ENCODE assay signal across 17 cellular contexts in the genomic region with DNA sequence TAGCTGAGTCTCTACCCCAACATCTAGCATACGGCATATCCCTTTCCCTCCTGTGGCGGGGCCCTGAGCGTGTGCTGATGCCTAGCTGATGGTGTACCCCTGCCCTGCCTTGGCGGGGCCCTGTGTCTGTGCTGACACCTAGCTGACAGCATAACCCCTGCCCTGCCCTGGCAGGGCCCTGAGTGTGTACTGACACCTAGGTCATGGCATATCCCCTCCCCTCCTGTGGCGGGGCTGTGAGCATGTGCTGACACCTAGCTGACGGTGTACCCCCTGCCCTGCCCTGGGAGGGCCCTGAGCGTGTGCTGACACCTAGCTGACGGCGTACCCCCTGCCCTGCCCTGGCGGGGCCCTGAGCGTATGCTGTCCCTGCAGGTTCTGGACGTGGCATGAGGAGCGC.
A peak's percentile ranks its signal among the peaks of the same experiment; 100 is the strongest.
DNase-seq lines count a peak whose midpoint lies in the region; ATAC-seq and TF ChIP-seq lines count a peak whose summit lies in the region.
"Had no signal": no experiment of that assay in that cellular context is flagged by ENCODE, and none has a peak within 500 bp of the region (broad histone marks: within the 10 kb centered on the region; RNA-seq: fewer than 3 reads in every experiment).

No MANE protein-coding gene starts in this region.

- H3K27me3 ChIP-seq in thyroid gland: no peaks in the 10 kb centered on the region

- no peaks in the 10 kb centered on the region for H3K27me3 Mint-ChIP-seq in activated CD4-positive, alpha-beta T cell treated with anti-CD3 and anti-CD28 coated beads, Interleukin-2, amount 10 ng/mL, durations not matched to agents 24 days and 14 days
- no peaks in the 10 kb centered on the region for H3K27me3 Mint-ChIP-seq in stimulated activated naive CD8-positive, alpha-beta T cell treated with anti-CD3 and anti-CD28 coated beads, Interleukin-15, Interleukin-2, amounts not matched to agents 100 ng/mL and 50 ng/mL, for 24 hours
- no peaks in the 10 kb centered on the region for H3K27me3 Mint-ChIP-seq in activated naive CD8-positive, alpha-beta T cell treated with anti-CD3 and anti-CD28 coated beads, Interleukin-2, amount 10 ng/mL, durations not matched to agents 7 days and 5 days
- H3K27me3 Mint-ChIP-seq in stimulated activated naive CD8-positive, alpha-beta T cell treated with anti-CD3 and anti-CD28 coated beads, Interleukin-15, amount 100 ng/mL, for 72 hours: no peaks in the 10 kb centered on the region

- no peaks in the 10 kb centered on the region for H3K36me3 ChIP-seq in thyroid gland

- no peaks in the 10 kb centered on the region for H3K9me3 ChIP-seq in thyroid gland

- H3K27ac Mint-ChIP-seq in activated CD4-positive, alpha-beta T cell treated with anti-CD3 and anti-CD28 coated beads, Interleukin-2, amount 10 ng/mL, durations not matched to agents 24 days and 14 days: peak overlapping the region; percentile 100
- peak overlapping the region; percentile 99 for H3K27ac Mint-ChIP-seq in stimulated activated naive CD8-positive, alpha-beta T cell treated with anti-CD3 and anti-CD28 coated beads, Interleukin-15, Interleukin-2, amounts not matched to agents 100 ng/mL and 50 ng/mL, for 24 hours
- peak overlapping the region; percentile 88 for H3K27ac Mint-ChIP-seq in activated naive CD8-positive, alpha-beta T cell treated with anti-CD3 and anti-CD28 coated beads, Interleukin-2, amount 10 ng/mL, durations not matched to agents 7 days and 5 days
- peak overlapping the region; percentile 42 to 100 for H3K27ac Mint-ChIP-seq in stimulated activated naive CD8-positive, alpha-beta T cell treated with anti-CD3 and anti-CD28 coated beads, Interleukin-15, amount 100 ng/mL, for 72 hours

- intact Hi-C loops in activated CD4-positive, alpha-beta T cell treated with anti-CD3 and anti-CD28 coated beads, Interleukin-2, amount 10 ng/mL, durations not matched to agents 24 days and 14 days (cut with micrococcal nuclease): loop anchor here (5.0 kb wide), 1 partner anchor 677 kb away; no protein-coding TSS in a partner anchor
- intact Hi-C loops in thyroid gland (cut with DNase I): no loop called here

- peaks cover 44% of the 10 kb centered on the region for H3K36me3 Mint-ChIP-seq in activated CD4-positive, alpha-beta T cell treated with anti-CD3 and anti-CD28 coated beads, Interleukin-2, amount 10 ng/mL, durations not matched to agents 24 days and 14 days (ENCODE audit: low read depth)
- peaks cover 47% of the 10 kb centered on the region for H3K36me3 Mint-ChIP-seq in stimulated activated naive CD8-positive, alpha-beta T cell treated with anti-CD3 and anti-CD28 coated beads, Interleukin-15, Interleukin-2, amounts not matched to agents 100 ng/mL and 50 ng/mL, for 24 hours (ENCODE audit: low read depth)
- peaks cover 9% of the 10 kb centered on the region for H3K36me3 Mint-ChIP-seq in activated naive CD8-positive, alpha-beta T cell treated with anti-CD3 and anti-CD28 coated beads, Interleukin-2, amount 10 ng/mL, durations not matched to agents 7 days and 5 days

- TF ChIP-seq POLR2A in thyroid gland (IDR thresholded peaks at IDR 0.05): no peak

- no peak overlapping the region for H3K4me3 ChIP-seq in thyroid gland (replicated peaks in 1 of 3)
- H3K4me3 ChIP-seq: GM23248 had no signal

- no peaks in the 10 kb centered on the region for H3K4me1 ChIP-seq in thyroid gland

- H3K4me3 Mint-ChIP-seq in activated CD4-positive, alpha-beta T cell treated with anti-CD3 and anti-CD28 coated beads, Interleukin-2, amount 10 ng/mL, durations not matched to agents 24 days and 14 days: peak overlapping the region; percentile 52
- H3K4me3 Mint-ChIP-seq in stimulated activated naive CD8-positive, alpha-beta T cell treated with anti-CD3 and anti-CD28 coated beads, Interleukin-15, Interleukin-2, amounts not matched to agents 100 ng/mL and 50 ng/mL, for 24 hours: no peak overlapping the region
- H3K4me3 Mint-ChIP-seq in activated naive CD8-positive, alpha-beta T cell treated with anti-CD3 and anti-CD28 coated beads, Interleukin-2, amount 10 ng/mL, durations not matched to agents 7 days and 5 days: no peak overlapping the region
- peak overlapping the region; percentile 62 to 81 for H3K4me3 Mint-ChIP-seq in stimulated activated naive CD8-positive, alpha-beta T cell treated with anti-CD3 and anti-CD28 coated beads, Interleukin-15, amount 100 ng/mL, for 72 hours

- WGBS in thyroid gland, 2 donors: 97 to 100% methylated on average over 3 to 4 of the region's 13 CpGs

- TF ChIP-seq CTCF in thyroid gland (IDR thresholded peaks at IDR 0.05): no peak

- POLR2A ChIA-PET in activated naive CD8-positive, alpha-beta T cell treated with anti-CD3 and anti-CD28 coated beads, Interleukin-2, amount 10 ng/mL, durations not matched to agents 7 days and 5 days (lab: Charles Lee): interaction anchor here (1.8 kb wide), 1 partner anchor 15 kb away, joined by 5 read pairs; no protein-coding TSS in a partner anchor

- no peak overlapping the region for H3K27ac ChIP-seq in thyroid gland
- H3K27ac ChIP-seq: GM23248 had no signal

- no peak for ATAC-seq in stimulated activated naive CD8-positive, alpha-beta T cell treated with anti-CD3 and anti-CD28 coated beads, Interleukin-15, Interleukin-2, amounts not matched to agents 100 U/mL and 50 U/mL, for 24 hours
- peak; percentile 8 for ATAC-seq in activated naive CD8-positive, alpha-beta T cell treated with anti-CD3 and anti-CD28 coated beads, Interleukin-2, amount 10 ng/mL, durations not matched to agents 7 days and 5 days (ENCODE audit: low read depth)
- ATAC-seq in stimulated activated naive CD8-positive, alpha-beta T cell treated with anti-CD3 and anti-CD28 coated beads, Interleukin-15, amount 100 ng/mL, for 72 hours: peak; percentile 56
- ATAC-seq in GM21528 (IDR thresholded peaks at IDR 0.05; ENCODE audit: low FRiP score, unreplicated experiment): no peak

- no peak for DNase-seq in activated CD4-positive, alpha-beta T cell treated with anti-CD3 and anti-CD28 coated beads, Interleukin-2, amount 10 ng/mL, durations not matched to agents 24 days and 14 days
- no peak for DNase-seq in activated CD4-positive, alpha-beta T cell treated with anti-CD3 and anti-CD28 coated beads, Interleukin-2, amount 50 U/mL, for 48 hours
- no peak for DNase-seq in stimulated activated naive CD8-positive, alpha-beta T cell treated with anti-CD3 and anti-CD28 coated beads, Interleukin-15, Interleukin-2, amounts not matched to agents 100 U/mL and 50 U/mL, for 24 hours
- no peak for DNase-seq in activated naive CD8-positive, alpha-beta T cell treated with anti-CD3 and anti-CD28 coated beads, Interleukin-2, amount 10 ng/mL, durations not matched to agents 7 days and 5 days
- DNase-seq in stimulated activated naive CD8-positive, alpha-beta T cell treated with anti-CD3 and anti-CD28 coated beads, Interleukin-15, amount 100 ng/mL, for 72 hours: peak in 1 of 2 donors; percentile 34
- no peak for DNase-seq in thyroid gland
- DNase-seq: DND-41; GM23248; HCEC 1CT; MV-4-11; NCI-H1417; NCI-H1930; NCI-H526 treated with DMSO at 0.1 percent for 48 hours; NK-92 treated with Interleukin-12 subunit alpha and Interleukin-12 subunit beta, amount 100 ng/mL, for 24 hours; OCI-M1 had no signal

- no peaks in the 10 kb centered on the region for H3K9me3 Mint-ChIP-seq in activated CD4-positive, alpha-beta T cell treated with anti-CD3 and anti-CD28 coated beads, Interleukin-2, amount 10 ng/mL, durations not matched to agents 24 days and 14 days
- no peaks in the 10 kb centered on the region for H3K9me3 Mint-ChIP-seq in stimulated activated naive CD8-positive, alpha-beta T cell treated with anti-CD3 and anti-CD28 coated beads, Interleukin-15, Interleukin-2, amounts not matched to agents 100 ng/mL and 50 ng/mL, for 24 hours
- H3K9me3 Mint-ChIP-seq in activated naive CD8-positive, alpha-beta T cell treated with anti-CD3 and anti-CD28 coated beads, Interleukin-2, amount 10 ng/mL, durations not matched to agents 7 days and 5 days: no peaks in the 10 kb centered on the region
- no peaks in the 10 kb centered on the region for H3K9me3 Mint-ChIP-seq in stimulated activated naive CD8-positive, alpha-beta T cell treated with anti-CD3 and anti-CD28 coated beads, Interleukin-15, amount 100 ng/mL, for 72 hours

- peaks cover 47% of the 10 kb centered on the region for H3K4me1 Mint-ChIP-seq in activated CD4-positive, alpha-beta T cell treated with anti-CD3 and anti-CD28 coated beads, Interleukin-2, amount 10 ng/mL, durations not matched to agents 24 days and 14 days
- peaks cover 73% of the 10 kb centered on the region for H3K4me1 Mint-ChIP-seq in stimulated activated naive CD8-positive, alpha-beta T cell treated with anti-CD3 and anti-CD28 coated beads, Interleukin-15, Interleukin-2, amounts not matched to agents 100 ng/mL and 50 ng/mL, for 24 hours (ENCODE audit: low read depth)
- peaks cover 15% of the 10 kb centered on the region for H3K4me1 Mint-ChIP-seq in activated naive CD8-positive, alpha-beta T cell treated with anti-CD3 and anti-CD28 coated beads, Interleukin-2, amount 10 ng/mL, durations not matched to agents 7 days and 5 days
- peaks cover 76% of the 10 kb centered on the region for H3K4me1 Mint-ChIP-seq in stimulated activated naive CD8-positive, alpha-beta T cell treated with anti-CD3 and anti-CD28 coated beads, Interleukin-15, amount 100 ng/mL, for 72 hours

Comparison
In these comparisons a context has a peak if more than half of its experiments do, and no peak if none do; other contexts are left out.
1. H3K4me3 Mint-ChIP-seq: peak in activated CD4-positive, alpha-beta T cell treated with anti-CD3 and anti-CD28 coated beads, Interleukin-2, amount 10 ng/mL, durations not matched to agents 24 days and 14 days (single experiment) and stimulated activated naive CD8-positive, alpha-beta T cell treated with anti-CD3 and anti-CD28 coated beads, Interleukin-15, amount 100 ng/mL, for 72 hours (2 of 2); none in stimulated activated naive CD8-positive, alpha-beta T cell treated with anti-CD3 and anti-CD28 coated beads, Interleukin-15, Interleukin-2, amounts not matched to agents 100 ng/mL and 50 ng/mL, for 24 hours (single experiment) and activated naive CD8-positive, alpha-beta T cell treated with anti-CD3 and anti-CD28 coated beads, Interleukin-2, amount 10 ng/mL, durations not matched to agents 7 days and 5 days (single experiment).
2. ATAC-seq: peak in activated naive CD8-positive, alpha-beta T cell treated with anti-CD3 and anti-CD28 coated beads, Interleukin-2, amount 10 ng/mL, durations not matched to agents 7 days and 5 days (single experiment) and stimulated activated naive CD8-positive, alpha-beta T cell treated with anti-CD3 and anti-CD28 coated beads, Interleukin-15, amount 100 ng/mL, for 72 hours (single experiment); none in stimulated activated naive CD8-positive, alpha-beta T cell treated with anti-CD3 and anti-CD28 coated beads, Interleukin-15, Interleukin-2, amounts not matched to agents 100 U/mL and 50 U/mL, for 24 hours (single experiment) and GM21528 (single experiment).
3. Peak in every context shown above with its lines, with median percentiles within 50 percentile points of each other: H3K27ac Mint-ChIP-seq.